ENCODE assay signal across 22 cellular contexts in the genomic region with DNA sequence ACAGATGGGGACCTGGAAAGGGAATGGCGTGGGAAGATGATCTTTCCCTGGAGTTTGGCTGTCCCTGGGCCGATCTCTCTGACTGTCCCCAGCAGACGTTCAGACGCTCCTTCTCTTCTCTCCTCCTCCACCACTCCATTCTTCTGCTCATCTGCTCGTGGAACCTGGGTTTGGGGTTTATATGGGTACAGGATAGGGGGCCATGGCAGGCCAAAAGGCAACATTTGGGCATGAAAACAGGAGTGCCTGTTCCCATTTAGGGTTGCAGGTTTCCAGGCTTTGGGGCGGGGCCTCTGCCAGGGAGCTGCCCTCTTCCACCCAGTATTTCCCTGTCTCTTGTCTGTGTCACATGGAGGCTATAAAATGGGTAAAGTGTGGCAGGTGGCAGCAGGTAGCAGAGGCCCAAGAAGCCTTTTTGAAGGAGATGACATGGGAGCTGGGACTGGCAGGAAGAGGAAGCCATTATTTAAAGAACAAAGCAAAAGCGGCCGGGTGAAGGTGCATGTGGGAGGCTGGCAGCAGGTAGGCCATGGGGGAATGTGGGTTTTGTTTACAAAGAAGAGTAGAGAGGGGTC.
"Had no signal": no experiment of that assay in that cellular context is flagged by ENCODE, and none has a peak within 500 bp of the region (broad histone marks: within the 10 kb centered on the region; RNA-seq: fewer than 3 reads in every experiment).

No MANE protein-coding gene starts in this region.

- H3K36me3 Mint-ChIP-seq: immature natural killer cell; naive thymus-derived CD8-positive, alpha-beta T cell; neural progenitor cell; stimulated activated naive B cell treated with anti-CD40 and anti-IgM and Interleukin-4, amounts not matched to agents 10 μg/mL and 1 μg/mL and 100 μg/mL, for 72 hours had no signal

- H3K4me2 ChIP-seq: neural progenitor cell, smooth muscle cell had no signal

- H3K4me1 ChIP-seq: heart left ventricle, left ventricle myocardium inferior, right atrium auricular region, stomach, testis, transverse colon, uterus had no signal

- H3K9me3 ChIP-seq: heart left ventricle, left ventricle myocardium inferior, ovary, right atrium auricular region, stomach, testis, thyroid gland, transverse colon, uterus had no signal

- H3K4me3 Mint-ChIP-seq: immature natural killer cell; memory B cell; naive thymus-derived CD8-positive, alpha-beta T cell; nephron progenitor cell; neural progenitor cell; stimulated activated naive B cell treated with anti-CD40 and anti-IgM and Interleukin-4, amounts not matched to agents 10 μg/mL and 1 μg/mL and 100 μg/mL, for 72 hours had no signal

- H2AFZ ChIP-seq: neural progenitor cell had no signal

- H3K4me3 ChIP-seq: heart left ventricle, left ventricle myocardium inferior, lung, neural progenitor cell, ovary, right atrium auricular region, smooth muscle cell, stomach, testis, thyroid gland, transverse colon, uterus had no signal

- DNase-seq: heart left ventricle; hypothalamus; immature natural killer cell; left ventricle myocardium inferior; naive thymus-derived CD8-positive, alpha-beta T cell; nephron progenitor cell; ovary; stimulated activated CD4-positive, alpha-beta T cell treated with anti-CD3 and anti-CD28 coated beads, Interleukin-1b, Interleukin-23, amount 100 ng/mL, for 48 hours; stimulated activated CD4-positive, alpha-beta T cell treated with anti-CD3 and anti-CD28 coated beads, Interleukin-4, amount 100 ng/mL, for 1 hour; stimulated activated naive B cell treated with anti-CD40 and anti-IgM and Interleukin-4, amounts not matched to agents 10 μg/mL and 1 μg/mL and 100 μg/mL, for 72 hours; stimulated activated naive CD8-positive, alpha-beta T cell treated with anti-CD3 and anti-CD28 coated beads, Interleukin-15, Interleukin-2, amounts not matched to agents 100 U/mL and 50 U/mL, for 24 hours; stomach; testis; thyroid gland; transverse colon; uterus had no signal

- H3K27me3 ChIP-seq: ovary, right atrium auricular region, testis, thyroid gland, uterus had no signal

- H3K36me3 ChIP-seq: heart left ventricle, left ventricle myocardium inferior, neural progenitor cell, ovary, right atrium auricular region, stomach, thyroid gland, transverse colon, uterus had no signal

- H3K9me3 Mint-ChIP-seq: immature natural killer cell; memory B cell; naive thymus-derived CD8-positive, alpha-beta T cell; nephron progenitor cell; stimulated activated naive B cell treated with anti-CD40 and anti-IgM and Interleukin-4, amounts not matched to agents 10 μg/mL and 1 μg/mL and 100 μg/mL, for 72 hours had no signal

- H3K27ac Mint-ChIP-seq: immature natural killer cell; memory B cell; nephron progenitor cell; neural progenitor cell; progenitor cell of endocrine pancreas; stimulated activated naive B cell treated with anti-CD40 and anti-IgM and Interleukin-4, amounts not matched to agents 10 μg/mL and 1 μg/mL and 100 μg/mL, for 72 hours had no signal

- H3K9ac ChIP-seq: neural progenitor cell had no signal

- H3K27ac ChIP-seq: heart left ventricle, left ventricle myocardium inferior, neural progenitor cell, ovary, right atrium auricular region, stomach, testis, thyroid gland, transverse colon, uterus had no signal

- H3K4me1 Mint-ChIP-seq: immature natural killer cell; memory B cell; naive thymus-derived CD8-positive, alpha-beta T cell; stimulated activated naive B cell treated with anti-CD40 and anti-IgM and Interleukin-4, amounts not matched to agents 10 μg/mL and 1 μg/mL and 100 μg/mL, for 72 hours had no signal

- ATAC-seq: naive thymus-derived CD8-positive, alpha-beta T cell; stimulated activated naive B cell treated with anti-CD40 and anti-IgM and Interleukin-4, amounts not matched to agents 10 μg/mL and 1 μg/mL and 100 μg/mL, for 72 hours; stimulated activated naive CD8-positive, alpha-beta T cell treated with anti-CD3 and anti-CD28 coated beads, Interleukin-15, Interleukin-2, amounts not matched to agents 100 U/mL and 50 U/mL, for 24 hours had no signal
